Comparison of ENCODE assay signal across 7 cellular contexts in genomic region chr14:88545256-88545655, GRCh38. TPM values are rescaled to one million over a fixed set of nuclear protein-coding genes. Genes with fewer than 3 reads are reported as not detected.
"Had no signal": no experiment of that assay in that cellular context is flagged by ENCODE, and none has a peak within 500 bp of the region (broad histone marks: within the 10 kb centered on the region; RNA-seq: fewer than 3 reads in every experiment).

No MANE protein-coding gene starts in this region.

- H3K4me3 ChIP-seq: K562 had no signal

- H3K27ac ChIP-seq: HL-60 had no signal

- H3K4me1 Mint-ChIP-seq: IgD-negative memory B cell had no signal

- DNase-seq: IMR-90, KBM-7, KG1 had no signal

- ATAC-seq: HepG2, K562 had no signal

- H3K9me3 Mint-ChIP-seq: IgD-negative memory B cell had no signal

- H3K4me3 Mint-ChIP-seq: IgD-negative memory B cell had no signal

- H3K27ac Mint-ChIP-seq: IgD-negative memory B cell had no signal

RNA-seq across cellular contexts. Expression of gene PTPN21, which starts 9.6 kb away (rescaled TPM):
- polyA plus RNA-seq: IgD-negative memory B cell had no signal
